Comparison of ENCODE assay signal across 15 cellular contexts in the genomic region with DNA sequence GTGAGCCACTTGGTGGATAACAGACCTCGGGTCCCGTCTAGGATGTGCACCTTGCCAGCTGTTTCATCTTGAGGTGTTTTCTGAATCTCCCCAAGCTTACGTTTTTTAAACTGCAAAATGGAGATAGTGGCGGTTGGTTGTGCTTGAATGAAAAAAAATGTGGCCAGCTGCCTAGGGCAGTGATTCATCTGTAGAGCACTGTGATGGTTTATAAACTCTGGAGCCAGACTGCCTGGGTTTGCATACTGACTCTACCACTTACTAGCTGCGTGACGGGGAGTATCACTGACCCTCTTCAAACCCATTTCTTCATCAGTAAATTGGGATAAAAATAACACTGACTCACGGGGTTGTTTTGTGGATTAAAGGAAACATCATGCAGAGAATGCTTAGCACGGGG.
DNase-seq lines count a peak whose midpoint lies in the region; ATAC-seq and TF ChIP-seq lines count a peak whose summit lies in the region.
"Had no signal": no experiment of that assay in that cellular context is flagged by ENCODE, and none has a peak within 500 bp of the region (broad histone marks: within the 10 kb centered on the region; RNA-seq: fewer than 3 reads in every experiment).

No MANE protein-coding gene starts in this region.

- WGBS in IMR-90 (ENCODE audit: extremely low coverage in 2 of 2, insufficient read length in 1 of 2), 2 experiments: 30% methylated on average over 2 of the region's 8 CpGs; no CpG with 5 or more reads in 1 of the 2 experiments

- no peaks in the 10 kb centered on the region for H4K20me1 ChIP-seq in IMR-90 (ENCODE audit: insufficient read depth, low read length)

- no TSS peak for BruUV-seq in IMR-90 (replicated peaks; lab: Mats Ljungman, UMichigan)

- H2BK15ac ChIP-seq in IMR-90 (ENCODE audit: low read depth, low read length): peak overlapping the region; percentile 80; the same call in 2 of the 3 replicates

- H3K4me3 ChIP-seq in IMR-90 (ENCODE audit: insufficient read depth, low read depth, low read length): peak overlapping the region; percentile 25; the same call in 1 of the 2 replicates
- H3K4me3 ChIP-seq in fibroblast of the aortic adventitia (ENCODE audit: low read depth, low read length): no peak overlapping the region
- no peak overlapping the region for H3K4me3 ChIP-seq in SJCRH30
- H3K4me3 ChIP-seq: breast epithelium, K562 had no signal

- peak; percentile 32 for ATAC-seq in GM21576 (IDR thresholded peaks at IDR 0.05; ENCODE audit: unreplicated experiment)
- ATAC-seq in IMR-90 (ENCODE audit: low read depth): peak; percentile 97
- ATAC-seq: activated T-cell treated with anti-CD3 and anti-CD28 coated beads, Interleukin-2, amount 50 U/mL, for 4 hours; K562; natural killer cell; stimulated activated memory B cell treated with anti-CD40 and anti-IgM and Interleukin-4, amounts not matched to agents 10 μg/mL and 1 μg/mL and 100 μg/mL, for 72 hours had no signal

- H3K9me1 ChIP-seq in IMR-90 (ENCODE audit: insufficient read depth, low read length): peaks cover 8% of the 10 kb centered on the region

- DNase-seq in AG08396 (ENCODE audit: low spot score) (peak; percentile 65), IMR-90 (peak; percentile 89), fibroblast of the aortic adventitia (ENCODE audit: low read depth) (peak; percentile 5), SJCRH30 (no peak), pons (ENCODE audit: low spot score) (no peak), NCI-H226 (no peak)
- DNase-seq in activated CD4-positive, alpha-beta T cell treated with anti-CD3 and anti-CD28 coated beads, Interleukin-2, amount 50 U/mL, for 1 hour: no peak
- DNase-seq: activated T-cell treated with anti-CD3 and anti-CD28 coated beads, Interleukin-2, amount 50 U/mL, for 4 hours; natural killer cell; NCI-H2171; WERI-Rb-1 had no signal

- peak overlapping the region; percentile 86 for H2AFZ ChIP-seq in IMR-90 (replicated peaks; ENCODE audit: low read length, poor library complexity)

- peak overlapping the region; percentile 94 for H2BK5ac ChIP-seq in IMR-90 (ENCODE audit: low read depth, low read length, poor library complexity, severe bottlenecking)

- dilution Hi-C loops in IMR-90 (cut with HindIII; ENCODE audit: low sequenced_read_pairs, unreplicated experiment): no loop called here

- CTCF ChIA-PET in IMR-90 (lab: Yijun Ruan, JAX): interaction anchor here (0.7 kb wide), 1 partner anchor 59 kb away, joined by 5 read pairs; no protein-coding TSS in a partner anchor

- no peak for TF ChIP-seq POLR2A in IMR-90 (IDR thresholded peaks at IDR 0.05; ENCODE audit: low read depth, low read length)

- H3K4me1 ChIP-seq in IMR-90 (ENCODE audit: control insufficient read depth, insufficient read depth, low read length) (peaks cover 16% of the 10 kb centered on the region), SJCRH30 (no peaks in the 10 kb centered on the region)
- H3K4me1 ChIP-seq: breast epithelium had no signal

- H3K27ac ChIP-seq in IMR-90 (ENCODE audit: insufficient read depth, low read length) (peak overlapping the region; percentile 87), SJCRH30 (no peak overlapping the region)
- H3K27ac ChIP-seq: breast epithelium, WERI-Rb-1 had no signal

- H3K4me2 ChIP-seq in IMR-90 (ENCODE audit: low read depth, low read length): peak overlapping the region; percentile 83

- POLR2A ChIA-PET in IMR-90 (lab: Charles Lee; ENCODE audit: unreplicated experiment): interaction anchor here (0.6 kb wide), 1 partner anchor 53 kb away, joined by 4 read pairs; no protein-coding TSS in a partner anchor

- TF ChIP-seq RAD21 in IMR-90 (IDR thresholded peaks at IDR 0.05; ENCODE audit: low read length): no peak

- no peak for TF ChIP-seq CTCF in IMR-90 (conservative IDR thresholded peaks at IDR 0.05; ENCODE audit: low read depth, low read length)
- TF ChIP-seq CTCF in fibroblast of the aortic adventitia (IDR thresholded peaks at IDR 0.05; ENCODE audit: insufficient read depth, low read length): no peak

- 0 out of 2 replicates have a peak overlapping the region, but pooled peaks have one; percentile 19 for H3K9ac ChIP-seq in IMR-90 (ENCODE audit: low read depth, low read length)

- H3K4ac ChIP-seq in IMR-90 (ENCODE audit: low read depth, low read length): peak overlapping the region; percentile 90

- H3K79me1 ChIP-seq in IMR-90 (ENCODE audit: low read depth in 1 of 2, low read length in 2 of 2): no peaks in the 10 kb centered on the region

- H2BK20ac ChIP-seq in IMR-90 (ENCODE audit: low read depth, low read length): peak overlapping the region; percentile 91

- H3K27me3 ChIP-seq in IMR-90 (ENCODE audit: control insufficient read depth, insufficient read depth, low read length) (no peaks in the 10 kb centered on the region), SJCRH30 (no peaks in the 10 kb centered on the region)
- H3K27me3 ChIP-seq: breast epithelium had no signal

- H2AK9ac ChIP-seq in IMR-90 (replicated peaks; ENCODE audit: low read depth, low read length, poor library complexity): no peak overlapping the region

- H2BK120ac ChIP-seq in IMR-90 (ENCODE audit: low read depth, low read length): peak overlapping the region; percentile 96

- H3K14ac ChIP-seq in IMR-90 (replicated peaks; ENCODE audit: low read depth, low read length): peak overlapping the region; percentile 51; the same call in 1 of the 2 replicates

- H3K18ac ChIP-seq in IMR-90 (ENCODE audit: low read depth, low read length): peak overlapping the region; percentile 76

- no peaks in the 10 kb centered on the region for H3K36me3 ChIP-seq in IMR-90 (ENCODE audit: control insufficient read depth, insufficient read depth, low read length)
- no peaks in the 10 kb centered on the region for H3K36me3 ChIP-seq in SJCRH30
- H3K36me3 ChIP-seq: breast epithelium, WERI-Rb-1 had no signal

- in situ Hi-C loops in IMR-90 (cut with MboI; ENCODE audit: low sequenced_read_pairs): no loop called here

- H3K23ac ChIP-seq in IMR-90 (ENCODE audit: low read depth, low read length): peak overlapping the region; percentile 71; the same call in 1 of the 2 replicates

- H4K91ac ChIP-seq in IMR-90 (ENCODE audit: insufficient read depth, low read depth, low read length): peak overlapping the region; percentile 95

- peak overlapping the region; percentile 83 to 86 for H4K8ac ChIP-seq in IMR-90 (ENCODE audit: low read depth in 2 of 2, low read length in 2 of 2)

- H4K5ac ChIP-seq in IMR-90 (ENCODE audit: low read depth, low read length): peak overlapping the region; percentile 83

- intact Hi-C loops in IMR-90 (cut with micrococcal nuclease): loop anchor here (1.0 kb wide), 1 partner anchor 22 kb away; no protein-coding TSS in a partner anchor

- H2AK5ac ChIP-seq in IMR-90 (ENCODE audit: low read depth, low read length): peak overlapping the region; percentile 86; the same call in 1 of the 2 replicates

- H3K56ac ChIP-seq in IMR-90 (ENCODE audit: extremely low read depth, insufficient read depth, low read length): peak overlapping the region; percentile 71; the same call in 1 of the 2 replicates

- H3K9me3 ChIP-seq in IMR-90 (ENCODE audit: control insufficient read depth, insufficient read depth, low read length) (no peaks in the 10 kb centered on the region), SJCRH30 (replicated peaks) (no peaks in the 10 kb centered on the region)
- H3K9me3 ChIP-seq: breast epithelium had no signal

TF ChIP-seq in IMR-90, 13 proteins besides CTCF, POLR2A, EP300 and RAD21:
- TF ChIP-seq BHLHE40 (IDR thresholded peaks at IDR 0.05; ENCODE audit: low read depth, low read length) (0 out of 2 replicates have a peak, but pooled peaks have one; percentile 9), NFE2L2 (IDR thresholded peaks at IDR 0.05; ENCODE audit: low read depth, low read length) (no peak), RCOR1 (IDR thresholded peaks at IDR 0.05; ENCODE audit: insufficient replicate concordance, low read length) (no peak), MAFK (IDR thresholded peaks at IDR 0.05; ENCODE audit: low read depth, low read length) (no peak), RFX5 (IDR thresholded peaks at IDR 0.05; ENCODE audit: low read depth, low read length) (no peak), CEBPB (IDR thresholded peaks at IDR 0.05; ENCODE audit: low read depth, low read length) (peak; percentile 24; the same call in 1 of the 2 replicates), MXI1 (IDR thresholded peaks at IDR 0.05; ENCODE audit: borderline replicate concordance, low read depth, low read length) (no peak), USF2 (IDR thresholded peaks at IDR 0.05; ENCODE audit: low read depth, low read length) (no peak), MAZ (IDR thresholded peaks at IDR 0.05; ENCODE audit: borderline replicate concordance, low read depth, low read length) (no peak), SMC3 (IDR thresholded peaks at IDR 0.05; ENCODE audit: low read depth, low read length) (no peak), CHD1 (IDR thresholded peaks at IDR 0.05; ENCODE audit: low read depth, low read length) (no peak), FOS (IDR thresholded peaks at IDR 0.05; ENCODE audit: low read depth, low read length) (peak; percentile 57; the same call in 1 of the 2 replicates)
- TF ChIP-seq, protein P1, sequence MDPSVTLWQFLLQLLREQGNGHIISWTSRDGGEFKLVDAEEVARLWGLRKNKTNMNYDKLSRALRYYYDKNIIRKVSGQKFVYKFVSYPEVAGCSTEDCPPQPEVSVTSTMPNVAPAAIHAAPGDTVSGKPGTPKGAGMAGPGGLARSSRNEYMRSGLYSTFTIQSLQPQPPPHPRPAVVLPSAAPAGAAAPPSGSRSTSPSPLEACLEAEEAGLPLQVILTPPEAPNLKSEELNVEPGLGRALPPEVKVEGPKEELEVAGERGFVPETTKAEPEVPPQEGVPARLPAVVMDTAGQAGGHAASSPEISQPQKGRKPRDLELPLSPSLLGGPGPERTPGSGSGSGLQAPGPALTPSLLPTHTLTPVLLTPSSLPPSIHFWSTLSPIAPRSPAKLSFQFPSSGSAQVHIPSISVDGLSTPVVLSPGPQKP (IDR thresholded peaks at IDR 0.05; ENCODE audit: borderline replicate concordance, low read depth, low read length): no peak

Comparison
In these comparisons a context has a peak if more than half of its experiments do, and no peak if none do; other contexts are left out.
1. DNase-seq: peak in AG08396 (single experiment), IMR-90 (single experiment) and fibroblast of the aortic adventitia (single experiment); none in SJCRH30 (0 of 2), pons (single experiment), activated CD4-positive, alpha-beta T cell treated with anti-CD3 and anti-CD28 coated beads, Interleukin-2, amount 50 U/mL, for 1 hour (single experiment) and NCI-H226 (single experiment).